23 cellular contexts compared by ENCODE assay signal in the genomic region with DNA sequence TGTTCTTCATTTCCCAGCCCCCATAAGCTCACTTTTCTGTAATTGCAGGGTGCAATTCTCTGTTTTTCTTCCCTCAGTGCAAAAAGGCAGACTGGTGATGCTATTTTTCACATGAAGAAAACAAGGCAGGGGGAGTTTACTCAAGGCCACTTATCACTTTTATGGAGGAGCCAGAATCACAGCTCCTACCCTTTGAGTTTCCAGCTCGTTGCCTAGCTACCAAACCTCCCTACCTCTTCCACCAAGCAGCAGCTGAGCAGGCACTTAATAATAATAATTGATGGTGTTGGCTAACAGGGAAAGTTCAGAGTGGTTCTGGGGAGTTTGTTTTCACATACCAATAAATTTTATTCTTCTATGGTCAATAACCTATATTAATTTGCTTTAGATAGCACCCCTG.
"Had no signal": no experiment of that assay in that cellular context is flagged by ENCODE, and none has a peak within 500 bp of the region (broad histone marks: within the 10 kb centered on the region; RNA-seq: fewer than 3 reads in every experiment).

No MANE protein-coding gene starts in this region.

- H3K36me3 ChIP-seq: brain microvascular endothelial cell, cardiac muscle cell, Peyer's patch, SJSA1 had no signal

- ATAC-seq: activated CD8-positive, alpha-beta memory T cell treated with anti-CD3 and anti-CD28 coated beads, Interleukin-2, amount 10 ng/mL, durations not matched to agents 7 days and 5 days; SK-N-SH treated with all-trans-retinoic acid at 6 μM for 48 hours; T-helper 17 cell had no signal

- H3K4me3 ChIP-seq: cardiac muscle cell, Peyer's patch, SJSA1 had no signal

- H3K9me3 ChIP-seq: Peyer's patch, SJSA1 had no signal

- H3K27ac ChIP-seq: brain microvascular endothelial cell, cardiac muscle cell, Peyer's patch, RWPE1, SJSA1 had no signal

- H3K27me3 ChIP-seq: brain microvascular endothelial cell, cardiac muscle cell, Peyer's patch, SJSA1 had no signal

- DNase-seq: activated B cell treated with CpG ODN at 0.5 μM for 24 hours; activated CD4-positive, alpha-beta T cell treated with anti-CD3 and anti-CD28 coated beads for 1 hour; activated CD4-positive, alpha-beta T cell treated with anti-CD3 and anti-CD28 coated beads, Interleukin-2, amount 10 ng/mL, durations not matched to agents 24 days and 14 days; activated CD4-positive, alpha-beta T cell treated with anti-CD3 and anti-CD28 coated beads, Interleukin-2, amount 50 U/mL, for 48 hours; activated CD8-positive, alpha-beta memory T cell treated with anti-CD3 and anti-CD28 coated beads, Interleukin-2, amount 10 ng/mL, durations not matched to agents 7 days and 5 days; activated effector memory CD4-positive, alpha-beta T cell treated with anti-CD3 and anti-CD28 coated beads, Interleukin-2, amount 50 U/mL, for 16 hours; activated naive CD4-positive, alpha-beta T cell treated with Interleukin-2 at 50 U/mL for 16 hours; activated T-cell treated with anti-CD3 and anti-CD28 coated beads, Interleukin-2, amount 50 U/mL, for 24 hours; brain microvascular endothelial cell; KG1; NCI-H1092; NCI-H146; NCI-H1930; NCI-H2107; NCI-H524 treated with DMSO at 0.1 percent for 48 hours; Peyer's patch; SHP77; T-helper 17 cell; T-helper 9 cell had no signal
